In the genomic region with DNA sequence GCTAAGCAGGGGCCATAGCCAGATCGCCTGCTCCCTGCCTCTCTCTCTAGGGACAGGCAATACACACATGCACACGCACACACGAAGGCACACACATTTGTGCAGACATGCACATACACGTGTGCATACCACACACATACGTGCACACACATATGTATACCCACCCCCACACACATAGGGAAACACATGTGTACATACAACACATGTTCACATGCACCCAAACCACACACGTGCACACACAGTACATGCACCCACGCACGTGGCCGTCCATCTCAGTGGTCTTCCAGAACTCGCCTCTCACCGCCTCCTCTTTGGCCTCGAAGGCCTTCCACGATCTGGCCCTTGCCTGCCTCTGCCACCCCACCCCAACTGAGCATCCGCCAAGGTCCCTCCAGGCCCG, we compare ENCODE assay signal across 1 cellular context.
TF ChIP-seq lines count a peak whose summit lies in the region.

No MANE protein-coding gene starts in this region.

TF ChIP-seq in H1, 55 proteins besides CTCF, POLR2A, EP300 and RAD21:
- no peak for TF ChIP-seq ZNF274 (IDR thresholded peaks at IDR 0.05; ENCODE audit: borderline replicate concordance, extremely low read depth, low read length)
- TF ChIP-seq PHF8 (conservative IDR thresholded peaks at IDR 0.05; ENCODE audit: low read depth, low read length): no peak
- TF ChIP-seq, protein P1, sequence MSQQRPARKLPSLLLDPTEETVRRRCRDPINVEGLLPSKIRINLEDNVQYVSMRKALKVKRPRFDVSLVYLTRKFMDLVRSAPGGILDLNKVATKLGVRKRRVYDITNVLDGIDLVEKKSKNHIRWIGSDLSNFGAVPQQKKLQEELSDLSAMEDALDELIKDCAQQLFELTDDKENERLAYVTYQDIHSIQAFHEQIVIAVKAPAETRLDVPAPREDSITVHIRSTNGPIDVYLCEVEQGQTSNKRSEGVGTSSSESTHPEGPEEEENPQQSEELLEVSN (IDR thresholded peaks at IDR 0.05): no peak
- no peak for TF ChIP-seq TEAD4 (IDR thresholded peaks at IDR 0.05; ENCODE audit: low read depth, low read length)
- no peak for TF ChIP-seq KDM5A (IDR thresholded peaks at IDR 0.05; ENCODE audit: low read length)
- TF ChIP-seq KDM4A (IDR thresholded peaks at IDR 0.05; ENCODE audit: low read depth, low read length, severe bottlenecking): no peak
- no peak for TF ChIP-seq SP4 (IDR thresholded peaks at IDR 0.05; ENCODE audit: low read length)
- no peak for TF ChIP-seq GTF2F1 (IDR thresholded peaks at IDR 0.05; ENCODE audit: borderline replicate concordance, low read depth, low read length)
- TF ChIP-seq JUND (IDR thresholded peaks at IDR 0.05; ENCODE audit: low read length): no peak
- TF ChIP-seq BACH1 (IDR thresholded peaks at IDR 0.05; ENCODE audit: low read length): no peak
- no peak for TF ChIP-seq MAFK (IDR thresholded peaks at IDR 0.05; ENCODE audit: low read depth, low read length)
- TF ChIP-seq TCF12 (IDR thresholded peaks at IDR 0.05; ENCODE audit: low read depth, low read length): no peak
- no peak for TF ChIP-seq KDM1A (IDR thresholded peaks at IDR 0.05; ENCODE audit: borderline replicate concordance, low read length)
- TF ChIP-seq FOSL1 (IDR thresholded peaks at IDR 0.05; ENCODE audit: insufficient read depth, low read depth, low read length): no peak
- no peak for TF ChIP-seq CTBP2 (IDR thresholded peaks at IDR 0.05; ENCODE audit: borderline replicate concordance, insufficient read depth, insufficient read length, low read length)
